ENCODE assay signal across 1 cellular context in the genomic region with DNA sequence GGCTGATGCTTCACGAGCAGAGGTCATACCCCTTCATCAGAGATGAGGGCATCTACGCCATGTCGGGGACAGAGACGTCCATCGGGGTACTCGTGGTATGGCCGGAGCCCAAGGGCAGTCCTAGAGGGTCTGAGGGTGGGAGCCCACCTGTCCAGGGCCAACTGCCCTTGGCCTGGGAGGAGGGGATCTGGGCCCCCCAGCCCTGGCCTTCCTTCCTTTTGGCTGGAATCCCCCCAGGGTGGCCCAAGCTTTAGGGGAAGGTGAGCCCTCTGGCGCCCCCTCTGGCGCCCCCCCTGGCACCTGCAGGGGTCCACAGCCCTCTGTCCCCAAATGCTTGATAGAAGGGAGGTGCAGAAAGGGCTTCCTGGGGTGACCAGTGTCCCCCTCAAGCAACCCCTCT.
TF ChIP-seq lines count a peak whose summit lies in the region.

No MANE protein-coding gene starts in this region.

TF ChIP-seq in HCT116, 20 proteins besides CTCF, POLR2A, EP300 and RAD21:
- no peak for TF ChIP-seq POLR2AphosphoS5 (IDR thresholded peaks at IDR 0.05; ENCODE audit: low read depth, low read length)
- no peak for TF ChIP-seq EZH2 (IDR thresholded peaks at IDR 0.05)
- TF ChIP-seq YY1 (IDR thresholded peaks at IDR 0.05; ENCODE audit: extremely low read depth, insufficient replicate concordance, low read depth, low read length): no peak
- TF ChIP-seq, protein P1, sequence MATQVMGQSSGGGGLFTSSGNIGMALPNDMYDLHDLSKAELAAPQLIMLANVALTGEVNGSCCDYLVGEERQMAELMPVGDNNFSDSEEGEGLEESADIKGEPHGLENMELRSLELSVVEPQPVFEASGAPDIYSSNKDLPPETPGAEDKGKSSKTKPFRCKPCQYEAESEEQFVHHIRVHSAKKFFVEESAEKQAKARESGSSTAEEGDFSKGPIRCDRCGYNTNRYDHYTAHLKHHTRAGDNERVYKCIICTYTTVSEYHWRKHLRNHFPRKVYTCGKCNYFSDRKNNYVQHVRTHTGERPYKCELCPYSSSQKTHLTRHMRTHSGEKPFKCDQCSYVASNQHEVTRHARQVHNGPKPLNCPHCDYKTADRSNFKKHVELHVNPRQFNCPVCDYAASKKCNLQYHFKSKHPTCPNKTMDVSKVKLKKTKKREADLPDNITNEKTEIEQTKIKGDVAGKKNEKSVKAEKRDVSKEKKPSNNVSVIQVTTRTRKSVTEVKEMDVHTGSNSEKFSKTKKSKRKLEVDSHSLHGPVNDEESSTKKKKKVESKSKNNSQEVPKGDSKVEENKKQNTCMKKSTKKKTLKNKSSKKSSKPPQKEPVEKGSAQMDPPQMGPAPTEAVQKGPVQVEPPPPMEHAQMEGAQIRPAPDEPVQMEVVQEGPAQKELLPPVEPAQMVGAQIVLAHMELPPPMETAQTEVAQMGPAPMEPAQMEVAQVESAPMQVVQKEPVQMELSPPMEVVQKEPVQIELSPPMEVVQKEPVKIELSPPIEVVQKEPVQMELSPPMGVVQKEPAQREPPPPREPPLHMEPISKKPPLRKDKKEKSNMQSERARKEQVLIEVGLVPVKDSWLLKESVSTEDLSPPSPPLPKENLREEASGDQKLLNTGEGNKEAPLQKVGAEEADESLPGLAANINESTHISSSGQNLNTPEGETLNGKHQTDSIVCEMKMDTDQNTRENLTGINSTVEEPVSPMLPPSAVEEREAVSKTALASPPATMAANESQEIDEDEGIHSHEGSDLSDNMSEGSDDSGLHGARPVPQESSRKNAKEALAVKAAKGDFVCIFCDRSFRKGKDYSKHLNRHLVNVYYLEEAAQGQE (IDR thresholded peaks at IDR 0.05; ENCODE audit: low read depth): no peak
- TF ChIP-seq, protein P2, sequence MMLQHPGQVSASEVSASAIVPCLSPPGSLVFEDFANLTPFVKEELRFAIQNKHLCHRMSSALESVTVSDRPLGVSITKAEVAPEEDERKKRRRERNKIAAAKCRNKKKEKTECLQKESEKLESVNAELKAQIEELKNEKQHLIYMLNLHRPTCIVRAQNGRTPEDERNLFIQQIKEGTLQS (IDR thresholded peaks at IDR 0.05): no peak
- TF ChIP-seq CBX3 (IDR thresholded peaks at IDR 0.05; ENCODE audit: low read depth): no peak
